10 cellular contexts compared by ENCODE assay signal in genomic region chr7:5541087-5541992, GRCh38. TPM values are rescaled to one million over a fixed set of nuclear protein-coding genes. Genes with fewer than 3 reads are reported as not detected.
DNase-seq lines count a peak whose midpoint lies in the region; ATAC-seq, FAIRE-seq and TF ChIP-seq lines count a peak whose summit lies in the region.
"Had no signal": no experiment of that assay in that cellular context is flagged by ENCODE, and none has a peak within 500 bp of the region (broad histone marks: within the 10 kb centered on the region; RNA-seq: fewer than 3 reads in every experiment).

No MANE protein-coding gene starts in this region.

- H3K4me3 ChIP-seq in left lung = no peak overlapping the region

- TF ChIP-seq CTCF in left lung (IDR thresholded peaks at IDR 0.05) = no peak

- DNase-seq in left lung (no peak), epidermal melanocyte (ENCODE audit: insufficient read length, low spot score) (no peak), NCI-H82 (lab: John Stamatoyannopoulos, UW) (no peak), H54 (ENCODE audit: insufficient read length, low spot score) (no peak), AML-193 (lab: John Stamatoyannopoulos, UW) (no peak)
- DNase-seq: activated gamma-delta T cell treated with Interleukin-2 at 50 U/mL for 16 hours, GOT3 had no signal

- intact Hi-C loops in left lung (cut with DNase I) = no loop called here

- ATAC-seq in GM18505 (IDR thresholded peaks at IDR 0.05; ENCODE audit: unreplicated experiment) = peak; percentile 53
- peak; percentile 52 for ATAC-seq in GM21367 (IDR thresholded peaks at IDR 0.05; ENCODE audit: unreplicated experiment)
- peak; percentile 59 for ATAC-seq in HG03108 (IDR thresholded peaks at IDR 0.05; ENCODE audit: unreplicated experiment)
- ATAC-seq in left lung = peak; percentile 11

- H3K27me3 ChIP-seq in left lung = no peaks in the 10 kb centered on the region

- no peak for FAIRE-seq in H54 (lab: Jason Lieb, UNC)

- no peaks in the 10 kb centered on the region for H3K36me3 ChIP-seq in left lung

- H3K27ac ChIP-seq in left lung = no peak overlapping the region

- no peaks in the 10 kb centered on the region for H3K4me1 ChIP-seq in left lung

- TF ChIP-seq POLR2A in GM18505 (IDR thresholded peaks at IDR 0.05; ENCODE audit: borderline replicate concordance, extremely low read depth, insufficient read depth, insufficient read length) = peak; percentile 43
- TF ChIP-seq POLR2A in H54 (IDR thresholded peaks at IDR 0.05; ENCODE audit: low read depth, low read length) = no peak

- no peaks in the 10 kb centered on the region for H3K9me3 ChIP-seq in left lung

RNA-seq across cellular contexts. Expression of gene ACTB, which starts 10.9 kb away (rescaled TPM):
- 1,000 to 10,000 TPM; 5,052 to 7,325 TPM for total RNA-seq in left lung

RNA-seq across cellular contexts. Expression of gene FBXL18, which starts 27.7 kb away (rescaled TPM):
- 10 to 100 TPM; 11.8 to 12.1 TPM for total RNA-seq in left lung

RNA-seq across cellular contexts. Expression of gene FSCN1, which starts 51.3 kb away (rescaled TPM):
- total RNA-seq in left lung = 10 to 100 TPM; 52.3 to 72.5 TPM
